Comparison of ENCODE assay signal across 22 cellular contexts in genomic region chr3:166100710-166101109, GRCh38.
DNase-seq lines count a peak whose midpoint lies in the region; ATAC-seq, FAIRE-seq and TF ChIP-seq lines count a peak whose summit lies in the region.
"Had no signal": no experiment of that assay in that cellular context is flagged by ENCODE, and none has a peak within 500 bp of the region (broad histone marks: within the 10 kb centered on the region; RNA-seq: fewer than 3 reads in every experiment).

No MANE protein-coding gene starts in this region.

- no peaks in the 10 kb centered on the region for H3K27me3 ChIP-seq in bronchial epithelial cell (ENCODE audit: control insufficient read depth, insufficient read depth, low read length)
- H3K27me3 ChIP-seq in suprapubic skin, result no peaks in the 10 kb centered on the region
- H3K27me3 ChIP-seq: BLaER1 had no signal

- no peak overlapping the region for H3K27ac ChIP-seq in suprapubic skin
- H3K27ac ChIP-seq: 22Rv1, BLaER1, C4-2B had no signal

- DNase-seq in ELR (ENCODE audit: low read depth) (peak; percentile 54), NCI-H226 (peak; percentile 46), bronchial epithelial cell (ENCODE audit: low read depth) (peak; percentile 25), iris pigment epithelial cell (ENCODE audit: low read depth) (peak; percentile 1), NCI-H345 treated with DMSO at 0.1 percent for 48 hours (lab: John Stamatoyannopoulos, UW; ENCODE audit: unreplicated experiment) (no peak), suprapubic skin (ENCODE audit: low spot score in 2 of 2) (no peak), T1000 (lab: John Stamatoyannopoulos, UW) (no peak)
- DNase-seq: Caco-2; CD4-positive, CD25-positive, alpha-beta regulatory T cell; CD8-positive, alpha-beta T cell; DMS153; DMS79; GOT3; HFFc6 had no signal

- H3K4me3 ChIP-seq in bronchial epithelial cell (ENCODE audit: low read depth, low read length) (no peak overlapping the region), suprapubic skin (no peak overlapping the region)
- H3K4me3 ChIP-seq: BLaER1, HAP-1 had no signal

- H3K9me3 ChIP-seq in suprapubic skin, result no peaks in the 10 kb centered on the region
- H3K9me3 ChIP-seq: BLaER1, Caco-2, HAP-1 had no signal

- TF ChIP-seq POLR2A in suprapubic skin (IDR thresholded peaks at IDR 0.05), result no peak

- TF ChIP-seq CTCF in bronchial epithelial cell (IDR thresholded peaks at IDR 0.05; ENCODE audit: insufficient read depth, low read length, severe bottlenecking) (no peak), suprapubic skin (IDR thresholded peaks at IDR 0.05) (no peak)

- no peak for ATAC-seq in HG03095 (IDR thresholded peaks at IDR 0.05; ENCODE audit: unreplicated experiment)
- ATAC-seq: CD8-positive, alpha-beta T cell had no signal

- no peak for FAIRE-seq in bronchial epithelial cell (lab: Jason Lieb, UNC)
- FAIRE-seq: G401.6, GM12892, H54 had no signal

- WGBS in suprapubic skin, result 87% methylated on average over 1 of the region's 1 CpG

- H3K4me1 ChIP-seq in suprapubic skin, result no peaks in the 10 kb centered on the region
- H3K4me1 ChIP-seq: BLaER1, Caco-2, HAP-1 had no signal

- H3K36me3 ChIP-seq in bronchial epithelial cell (ENCODE audit: control insufficient read depth, insufficient read depth, low read length), result no peaks in the 10 kb centered on the region
- no peaks in the 10 kb centered on the region for H3K36me3 ChIP-seq in suprapubic skin
- H3K36me3 ChIP-seq: BLaER1, HAP-1 had no signal

- no peak for TF ChIP-seq EP300 in suprapubic skin (IDR thresholded peaks at IDR 0.05)

Comparison
In these comparisons a context has a peak if more than half of its experiments do, and no peak if none do; other contexts are left out.
1. DNase-seq: peak in ELR (single experiment), NCI-H226 (single experiment), bronchial epithelial cell (single experiment) and iris pigment epithelial cell (single experiment); none in NCI-H345 treated with DMSO at 0.1 percent for 48 hours (single experiment), suprapubic skin (0 of 2) and T1000 (single experiment).